ENCODE assay signal across 19 cellular contexts in the genomic region with DNA sequence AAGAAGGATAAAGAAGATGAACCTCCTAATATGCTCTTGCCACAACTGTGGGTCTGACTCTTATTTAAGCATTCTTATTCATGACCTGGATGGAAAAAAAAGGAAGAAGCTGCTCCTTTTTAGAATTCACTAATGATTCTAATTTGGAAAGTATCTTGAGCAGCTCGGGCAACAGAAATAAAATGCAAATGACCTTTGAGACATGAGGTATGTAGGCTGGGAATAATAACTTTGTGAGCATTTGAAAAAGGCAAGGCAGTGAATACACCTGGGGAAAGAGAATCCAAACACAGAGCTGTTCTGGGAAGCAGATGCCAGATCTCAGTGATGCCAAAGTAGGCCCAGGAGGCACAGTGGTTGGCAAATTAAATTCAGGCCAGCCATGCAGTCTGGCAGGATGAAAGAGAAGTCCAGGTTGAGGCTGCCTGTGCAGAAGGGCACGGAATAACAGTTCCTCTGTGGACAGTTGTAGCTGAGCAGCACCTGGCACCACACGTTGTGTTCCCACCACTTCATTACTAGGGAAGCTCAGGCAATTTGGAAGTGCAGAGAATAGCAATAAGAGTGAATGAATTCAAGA.
"Had no signal": no experiment of that assay in that cellular context is flagged by ENCODE, and none has a peak within 500 bp of the region (broad histone marks: within the 10 kb centered on the region; RNA-seq: fewer than 3 reads in every experiment).

No MANE protein-coding gene starts in this region.

- H3K27me3 ChIP-seq: brain microvascular endothelial cell, left lung, pancreas, sigmoid colon, spleen, upper lobe of right lung had no signal

- H3K4me1 Mint-ChIP-seq: central memory CD8-positive, alpha-beta T cell; stimulated activated memory B cell treated with anti-CD40 and anti-IgM and Interleukin-4, amounts not matched to agents 10 μg/mL and 1 μg/mL and 100 μg/mL, for 72 hours had no signal

- H3K36me3 Mint-ChIP-seq: stimulated activated memory B cell treated with anti-CD40 and anti-IgM and Interleukin-4, amounts not matched to agents 10 μg/mL and 1 μg/mL and 100 μg/mL, for 72 hours had no signal

- DNase-seq: activated effector memory CD4-positive, alpha-beta T cell treated with anti-CD3 and anti-CD28 coated beads, Interleukin-2, amount 50 U/mL, for 16 hours; activated naive CD4-positive, alpha-beta T cell treated with anti-CD3 and anti-CD28 coated beads, Interleukin-2, amount 50 U/mL, for 16 hours; activated T-cell treated with anti-CD3 and anti-CD28 coated beads, Interleukin-2, amount 50 U/mL, for 72 hours; aorta; brain microvascular endothelial cell; cortex of kidney; erythroblast; foreskin melanocyte; kidney; midbrain; sigmoid colon; spleen; stimulated activated CD4-positive, alpha-beta T cell treated with anti-CD3 and anti-CD28 coated beads, Interleukin-4, amount 100 ng/mL, for 4 hours; upper lobe of right lung had no signal

- H3K4me3 ChIP-seq: left lung, pancreas, sigmoid colon, spleen, thoracic aorta, upper lobe of right lung had no signal

- H3K36me3 ChIP-seq: brain microvascular endothelial cell, left lung, pancreas, sigmoid colon, spleen, thoracic aorta, upper lobe of right lung had no signal

- H3K4me1 ChIP-seq: left lung, pancreas, sigmoid colon, spleen, upper lobe of right lung had no signal

- H3K9me3 ChIP-seq: left lung, pancreas, sigmoid colon, spleen, thoracic aorta, upper lobe of right lung had no signal

- H3K4me3 Mint-ChIP-seq: activated T-cell treated with anti-CD3 and anti-CD28 coated beads, Interleukin-2, amount 50 U/mL, for 72 hours; central memory CD8-positive, alpha-beta T cell; stimulated activated memory B cell treated with anti-CD40 and anti-IgM and Interleukin-4, amounts not matched to agents 10 μg/mL and 1 μg/mL and 100 μg/mL, for 72 hours had no signal

- H3K27me3 Mint-ChIP-seq: central memory CD8-positive, alpha-beta T cell; stimulated activated memory B cell treated with anti-CD40 and anti-IgM and Interleukin-4, amounts not matched to agents 10 μg/mL and 1 μg/mL and 100 μg/mL, for 72 hours had no signal

- H3K27ac ChIP-seq: brain microvascular endothelial cell, left lung, pancreas, sigmoid colon, spleen, thoracic aorta, upper lobe of right lung had no signal

- H3K27ac Mint-ChIP-seq: activated T-cell treated with anti-CD3 and anti-CD28 coated beads, Interleukin-2, amount 50 U/mL, for 72 hours; stimulated activated memory B cell treated with anti-CD40 and anti-IgM and Interleukin-4, amounts not matched to agents 10 μg/mL and 1 μg/mL and 100 μg/mL, for 72 hours had no signal

- H3K9me3 Mint-ChIP-seq: activated T-cell treated with anti-CD3 and anti-CD28 coated beads, Interleukin-2, amount 50 U/mL, for 72 hours; central memory CD8-positive, alpha-beta T cell; stimulated activated memory B cell treated with anti-CD40 and anti-IgM and Interleukin-4, amounts not matched to agents 10 μg/mL and 1 μg/mL and 100 μg/mL, for 72 hours had no signal
